In the genomic region with DNA sequence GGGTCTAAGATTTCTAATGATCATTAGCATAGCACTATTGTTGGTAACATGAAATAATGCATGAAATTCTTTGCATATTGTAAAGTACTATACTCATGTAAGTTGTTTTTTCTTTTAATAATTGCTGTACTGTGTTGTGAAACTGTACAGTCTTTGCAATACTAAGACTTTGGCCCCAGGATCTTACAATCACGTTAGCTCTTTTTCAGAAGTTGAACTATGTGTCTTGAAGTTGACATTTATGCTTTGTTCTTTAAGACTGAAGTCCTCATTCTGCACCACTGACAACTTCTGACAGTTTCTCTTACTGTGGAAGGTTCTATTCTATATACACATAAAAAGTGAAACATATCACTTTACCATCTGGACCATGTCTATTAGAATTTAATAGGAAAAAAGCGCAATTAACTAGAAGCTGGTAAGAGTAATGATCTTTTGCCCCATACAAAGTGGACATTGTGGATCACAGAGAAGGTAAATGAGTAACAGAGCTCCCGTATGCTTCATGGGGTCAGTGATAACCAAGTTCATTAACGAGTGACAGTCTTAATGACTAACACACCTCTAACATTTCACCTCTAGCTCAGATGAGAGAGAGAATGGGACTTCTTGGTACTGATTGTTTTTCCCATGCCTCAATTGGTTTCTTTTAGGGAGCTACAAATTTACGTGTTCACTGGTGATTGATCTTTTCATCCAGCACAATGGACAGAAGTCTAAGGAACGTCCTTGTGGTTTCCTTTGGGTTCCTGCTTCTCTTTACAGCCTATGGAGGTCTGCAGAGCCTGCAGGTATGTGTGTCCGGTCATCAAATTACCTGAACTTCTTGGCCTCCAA, we compare ENCODE assay signal across 27 cellular contexts. TPM values are rescaled to one million over a fixed set of nuclear protein-coding genes. Genes with fewer than 3 reads are reported as not detected.
DNase-seq lines count a peak whose midpoint lies in the region; ATAC-seq, FAIRE-seq and TF ChIP-seq lines count a peak whose summit lies in the region.
"Had no signal": no experiment of that assay in that cellular context is flagged by ENCODE, and none has a peak within 500 bp of the region (broad histone marks: within the 10 kb centered on the region; RNA-seq: fewer than 3 reads in every experiment).

A gene (plus strand): TSS at position 530 of the 837 bp plus-strand sequence. CDS start 175 bp downstream, at position 705.

- WGBS in K562 (ENCODE audit: insufficient coverage, low coverage, missing lambda C conversion rate), result 0% methylated on average over 7 of the region's 7 CpGs

- in situ Hi-C loops in K562 (cut with MboI), result loop anchor here (25.0 kb wide), 1 partner anchor 529 kb away; no protein-coding TSS in a partner anchor

- H3K9me1 ChIP-seq in K562 (ENCODE audit: control insufficient read depth, insufficient read depth, low read length), result no peaks in the 10 kb centered on the region

- peaks cover 6% of the 10 kb centered on the region for H3K27me3 Mint-ChIP-seq in neural progenitor cell (ENCODE audit: insufficient read depth, low read depth)
- peaks cover 3% of the 10 kb centered on the region for H3K27me3 Mint-ChIP-seq in activated naive CD8-positive, alpha-beta T cell treated with anti-CD3 and anti-CD28 coated beads for 36 hours
- H3K27me3 Mint-ChIP-seq: CD4-positive, alpha-beta T cell had no signal

- intact Hi-C loops in K562 (cut with micrococcal nuclease), result no loop called here
- intact Hi-C loops in cardiac septum (cut with DNase I), result no loop called here

- H3K9ac ChIP-seq in K562 (ENCODE audit: insufficient read depth in 1 of 2, low read depth in 2 of 2, low read length in 2 of 2) (no peak within 1 kb of the TSS), neural progenitor cell (no peak within 1 kb of the TSS)
- H3K9ac ChIP-seq: BLaER1 treated with 17β-estradiol and CSF1 and Interleukin-3, amounts not matched to agents 10 nM and 100 nM had no signal

- H3K36me3 Mint-ChIP-seq in neural progenitor cell, result no peaks in the 10 kb centered on the region
- H3K36me3 Mint-ChIP-seq in activated naive CD8-positive, alpha-beta T cell treated with anti-CD3 and anti-CD28 coated beads for 36 hours, result no peaks in the 10 kb centered on the region

- no peak for TF ChIP-seq EP300 in K562 (IDR thresholded peaks at IDR 0.05; ENCODE audit: low read length)

- FAIRE-seq in K562 (lab: Jason Lieb, UNC), result peak; percentile 48
- FAIRE-seq: A549, G401.6 had no signal

- H3K27ac ChIP-seq in K562 (ENCODE audit: extremely low read depth, low read depth, low read length), result no peak within 1 kb of the TSS
- no peak within 1 kb of the TSS for H3K27ac ChIP-seq in neural progenitor cell
- H3K27ac ChIP-seq: A549; BLaER1 treated with 17β-estradiol and CSF1 and Interleukin-3, amounts not matched to agents 10 nM and 100 nM; SK-N-MC had no signal

- H3K9me3 ChIP-seq in K562 (replicated peaks; ENCODE audit: control insufficient read depth, insufficient read depth, low read depth, low read length) (no peaks in the 10 kb centered on the region), neural progenitor cell (ENCODE audit: low read depth) (no peaks in the 10 kb centered on the region)
- H3K9me3 ChIP-seq: A549; BLaER1 treated with 17β-estradiol and CSF1 and Interleukin-3, amounts not matched to agents 10 nM and 100 nM had no signal

- peaks cover 14% of the 10 kb centered on the region for H3K4me1 Mint-ChIP-seq in neural progenitor cell
- H3K4me1 Mint-ChIP-seq in activated naive CD8-positive, alpha-beta T cell treated with anti-CD3 and anti-CD28 coated beads for 36 hours, result no peaks in the 10 kb centered on the region

- H3K27ac Mint-ChIP-seq in neural progenitor cell, result peak within 1 kb of the TSS; percentile 51
- no peak within 1 kb of the TSS for H3K27ac Mint-ChIP-seq in activated naive CD8-positive, alpha-beta T cell treated with anti-CD3 and anti-CD28 coated beads for 36 hours
- H3K27ac Mint-ChIP-seq: CD4-positive, alpha-beta T cell had no signal

- H4K20me1 ChIP-seq in K562 (replicated peaks; ENCODE audit: control insufficient read depth, insufficient read depth, low read length) (peaks cover 8% of the 10 kb centered on the region; the same call in 1 of the 2 replicates), neural progenitor cell (ENCODE audit: low read depth) (no peaks in the 10 kb centered on the region)
- H4K20me1 ChIP-seq: BLaER1 treated with 17β-estradiol and CSF1 and Interleukin-3, amounts not matched to agents 10 nM and 100 nM had no signal

- H3K4me1 ChIP-seq in K562 (replicated peaks in 1 of 2; ENCODE audit: control insufficient read depth in 2 of 2, insufficient read depth in 2 of 2, low read length in 2 of 2) (no peaks in the 10 kb centered on the region), neural progenitor cell (peaks cover 4% of the 10 kb centered on the region)
- H3K4me1 ChIP-seq: A549 had no signal

- TF ChIP-seq RAD21 in K562 (CRISPR knock-in tag; conservative IDR thresholded peaks at IDR 0.05 in 1 of 2, IDR thresholded peaks at IDR 0.05 in 1 of 2), result no peak

- TF ChIP-seq CTCF in K562 (IDR thresholded peaks at IDR 0.05 in 2 of 3, conservative IDR thresholded peaks at IDR 0.05 in 1 of 3; ENCODE audit: insufficient read depth in 2 of 3, low read depth in 1 of 3, low read length in 3 of 3), result no peak
- no peak for TF ChIP-seq CTCF in neural progenitor cell (IDR thresholded peaks at IDR 0.05)

- H3K79me2 ChIP-seq in K562 (ENCODE audit: control insufficient read depth, insufficient read depth, low read length) (no peaks in the 10 kb centered on the region), neural progenitor cell (ENCODE audit: low read depth) (no peaks in the 10 kb centered on the region)

- H3K27me3 ChIP-seq in K562 (ENCODE audit: control insufficient read depth in 2 of 2, insufficient read depth in 2 of 2, low read length in 2 of 2), result peaks cover 18 to 60% of the 10 kb centered on the region in 2 experiments; a peak in 4 of 5 replicates
- no peaks in the 10 kb centered on the region for H3K27me3 ChIP-seq in neural progenitor cell
- H3K27me3 ChIP-seq: BLaER1 treated with 17β-estradiol and CSF1 and Interleukin-3, amounts not matched to agents 10 nM and 100 nM had no signal

- ATAC-seq in K562 (no peak), left lobe of liver (peak; percentile 45), HG03342 (IDR thresholded peaks at IDR 0.05; ENCODE audit: unreplicated experiment) (no peak)
- ATAC-seq: A549, Panc1 had no signal

- no peaks in the 10 kb centered on the region for H3F3A ChIP-seq in neural progenitor cell (ENCODE audit: low read depth)

- H3K36me3 ChIP-seq in K562 (ENCODE audit: control insufficient read depth, insufficient read depth, low read length) (no peaks in the 10 kb centered on the region), neural progenitor cell (no peaks in the 10 kb centered on the region)
- H3K36me3 ChIP-seq: BLaER1 treated with 17β-estradiol and CSF1 and Interleukin-3, amounts not matched to agents 10 nM and 100 nM had no signal

- CTCF ChIA-PET in K562 (lab: Yijun Ruan, JAX; ENCODE audit: low intra/inter-chr PET ratio), result no interaction called here

- H3K4me3 Mint-ChIP-seq in neural progenitor cell, result no peak within 1 kb of the TSS
- no peak within 1 kb of the TSS for H3K4me3 Mint-ChIP-seq in activated naive CD8-positive, alpha-beta T cell treated with anti-CD3 and anti-CD28 coated beads for 36 hours
- H3K4me3 Mint-ChIP-seq: CD4-positive, alpha-beta T cell; H9 had no signal

- DNase-seq in K562 (ENCODE audit: extremely low read depth in 1 of 4, low spot score in 3 of 4), result no peak
- DNase-seq in left lobe of liver (ENCODE audit: low spot score), result no peak
- DNase-seq in neural progenitor cell (ENCODE audit: low spot score), result no peak
- no peak for DNase-seq in cardiac septum (ENCODE audit: low spot score)
- DNase-seq in Kasumi-1 (lab: John Stamatoyannopoulos, UW), result no peak
- no peak for DNase-seq in activated naive CD8-positive, alpha-beta T cell treated with anti-CD3 and anti-CD28 coated beads for 36 hours
- DNase-seq: AML-193; CD4-positive, alpha-beta T cell; COR-L47; H9; IMR-90; NCI-H1092; NCI-H1417 treated with DMSO at 0.1 percent for 48 hours; NCI-H187; NCI-H2081 treated with DMSO at 0.1 percent for 48 hours; NCI-H2171; NCI-H226; NCI-H510A; NCI-H69; SIG-M5 had no signal

- no peak for TF ChIP-seq POLR2A in K562 (conservative IDR thresholded peaks at IDR 0.05)

- H3K4me2 ChIP-seq in K562 (ENCODE audit: insufficient read depth, low read length) (no peak within 1 kb of the TSS), neural progenitor cell (no peak within 1 kb of the TSS)
- H3K4me2 ChIP-seq: A549; BLaER1 treated with 17β-estradiol and CSF1 and Interleukin-3, amounts not matched to agents 10 nM and 100 nM had no signal

- H3K4me3 ChIP-seq in K562 (no peak within 1 kb of the TSS), neural progenitor cell (no peak within 1 kb of the TSS)
- H3K4me3 ChIP-seq: A549; BLaER1 treated with 17β-estradiol and CSF1 and Interleukin-3, amounts not matched to agents 10 nM and 100 nM; SK-N-MC had no signal

- no TSS peak for BruUV-seq in K562 (replicated peaks; lab: Mats Ljungman, UMichigan)

- no peak within 1 kb of the TSS for H2AFZ ChIP-seq in K562 (ENCODE audit: low read depth, low read length)
- no peak within 1 kb of the TSS for H2AFZ ChIP-seq in neural progenitor cell (replicated peaks)

- POLR2A ChIA-PET in K562 (lab: Yijun Ruan, JAX), result no interaction called here

- peaks cover 2% of the 10 kb centered on the region for H3K9me3 Mint-ChIP-seq in neural progenitor cell
- no peaks in the 10 kb centered on the region for H3K9me3 Mint-ChIP-seq in activated naive CD8-positive, alpha-beta T cell treated with anti-CD3 and anti-CD28 coated beads for 36 hours
- H3K9me3 Mint-ChIP-seq: CD4-positive, alpha-beta T cell had no signal

RNA-seq across cellular contexts. Expression of the gene that starts here (rescaled TPM):
- total RNA-seq in K562 (2011; cell fraction: chromatin; rRNA removed; ENCODE audit: low replicate concordance), result not detected in 2 replicates
- total RNA-seq in K562 (2011; cell fraction: nucleolus; rRNA removed), result not detected in 2 replicates
- not detected in 2 replicates for total RNA-seq in K562 (2011; cell fraction: nucleoplasm; rRNA removed)
- total RNA-seq in K562 (2014; rRNA removed) (not detected in 2 replicates), K562 (2014; rRNA removed; fragmentation: Illumina TruSeq; extraction: Trizol) (not detected in 2 replicates), K562 (2015; rRNA removed; fragmentation: Illumina TruSeq; extraction: Trizol) (not detected in 2 replicates), K562 (2021) (not detected in 2 replicates), left lobe of liver (5.3 TPM), neural progenitor cell (ENCODE audit: low replicate concordance) (0.28 TPM in 1 of 2 replicates, not detected in the other), cardiac septum (not detected)
- polyA plus RNA-seq in K562 (2011; rRNA removed) (not detected in 2 replicates), K562 (2014; fragmentation: Illumina TruSeq; extraction: Trizol) (not detected in 2 replicates), K562 (2014; fragmentation: Nextera tagmentation; extraction: Ambion mirVana) (not detected), K562 (2014; rRNA removed) (not detected in 2 replicates)
- not detected in 2 replicates for polyA plus RNA-seq in K562 (2011; cell fraction: cytosol; rRNA removed)
- polyA plus RNA-seq in K562 (2011; cell fraction: nucleus; rRNA removed), result not detected in 2 replicates
- not detected in 2 replicates for polyA plus RNA-seq in K562 (2012)
- not detected in 2 replicates for polyA minus RNA-seq in K562 (2011; rRNA and poly(A)+ RNA removed)
- polyA minus RNA-seq in K562 (2011; cell fraction: cytosol; rRNA and poly(A)+ RNA removed), result not detected in 2 replicates
- not detected in 2 replicates for polyA minus RNA-seq in K562 (2011; cell fraction: nucleus; rRNA and poly(A)+ RNA removed)
- total RNA-seq in activated naive CD8-positive, alpha-beta T cell treated with anti-CD3 and anti-CD28 coated beads for 36 hours, result not detected
- total RNA-seq: CD4-positive, alpha-beta T cell; IMR-90; OCI-LY7 had no signal
- polyA plus RNA-seq: A549, IMR-90 had no signal
